In the genomic region with DNA sequence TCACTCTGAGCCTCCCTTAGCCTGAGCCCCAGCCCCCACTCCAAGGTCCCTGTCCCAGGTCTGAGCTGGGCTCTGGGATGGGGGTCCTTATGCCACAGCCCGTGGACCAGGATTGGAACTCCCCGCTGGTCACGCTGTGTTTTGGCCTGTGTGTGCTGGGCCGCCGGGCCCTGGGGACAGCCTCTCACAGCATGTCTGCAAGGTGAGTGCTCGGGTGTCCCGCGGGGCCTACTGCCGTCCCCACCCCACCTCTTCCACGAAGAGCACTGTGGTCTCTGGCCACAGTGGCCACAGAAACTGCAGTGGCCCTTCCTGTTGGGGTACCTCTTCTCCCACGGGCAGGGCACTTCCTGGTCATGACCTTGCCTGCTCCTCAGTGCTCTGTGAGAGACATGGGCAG, we compare ENCODE assay signal across 12 cellular contexts.
"Had no signal": no experiment of that assay in that cellular context is flagged by ENCODE, and none has a peak within 500 bp of the region (broad histone marks: within the 10 kb centered on the region; RNA-seq: fewer than 3 reads in every experiment).

No MANE protein-coding gene starts in this region.

- H3K9me3 ChIP-seq: body of pancreas, lower lobe of right lung, ovary, sigmoid colon, thyroid gland had no signal

- H3K27me3 Mint-ChIP-seq: activated B cell treated with CpG ODN at 0.5 μM for 24 hours; activated CD4-positive, alpha-beta T cell treated with anti-CD3 and anti-CD28 coated beads, Interleukin-2, amount 10 ng/mL, durations not matched to agents 24 days and 14 days had no signal

- H3K27ac Mint-ChIP-seq: activated B cell treated with CpG ODN at 0.5 μM for 24 hours had no signal

- H3K4me3 Mint-ChIP-seq: activated B cell treated with CpG ODN at 0.5 μM for 24 hours; activated CD4-positive, alpha-beta T cell treated with anti-CD3 and anti-CD28 coated beads, Interleukin-2, amount 10 ng/mL, durations not matched to agents 24 days and 14 days; neural crest cell had no signal

- DNase-seq: activated B cell treated with CpG ODN at 0.5 μM for 24 hours; amygdala; body of pancreas; caudate nucleus; left colon; lower lobe of right lung; sigmoid colon; stimulated activated CD4-positive, alpha-beta T cell treated with anti-CD3 and anti-CD28 coated beads, Interleukin-1b, Interleukin-23, amount 100 ng/mL, for 48 hours; thyroid gland had no signal

- H3K9me3 Mint-ChIP-seq: activated B cell treated with CpG ODN at 0.5 μM for 24 hours; activated CD4-positive, alpha-beta T cell treated with anti-CD3 and anti-CD28 coated beads, Interleukin-2, amount 10 ng/mL, durations not matched to agents 24 days and 14 days; neural crest cell had no signal

- ATAC-seq: body of pancreas, left colon, lower lobe of right lung had no signal
